1 cellular context compared by ENCODE assay signal in genomic region chr4:55546633-55547460, GRCh38.
TF ChIP-seq lines count a peak whose summit lies in the region.

A gene with protein sequence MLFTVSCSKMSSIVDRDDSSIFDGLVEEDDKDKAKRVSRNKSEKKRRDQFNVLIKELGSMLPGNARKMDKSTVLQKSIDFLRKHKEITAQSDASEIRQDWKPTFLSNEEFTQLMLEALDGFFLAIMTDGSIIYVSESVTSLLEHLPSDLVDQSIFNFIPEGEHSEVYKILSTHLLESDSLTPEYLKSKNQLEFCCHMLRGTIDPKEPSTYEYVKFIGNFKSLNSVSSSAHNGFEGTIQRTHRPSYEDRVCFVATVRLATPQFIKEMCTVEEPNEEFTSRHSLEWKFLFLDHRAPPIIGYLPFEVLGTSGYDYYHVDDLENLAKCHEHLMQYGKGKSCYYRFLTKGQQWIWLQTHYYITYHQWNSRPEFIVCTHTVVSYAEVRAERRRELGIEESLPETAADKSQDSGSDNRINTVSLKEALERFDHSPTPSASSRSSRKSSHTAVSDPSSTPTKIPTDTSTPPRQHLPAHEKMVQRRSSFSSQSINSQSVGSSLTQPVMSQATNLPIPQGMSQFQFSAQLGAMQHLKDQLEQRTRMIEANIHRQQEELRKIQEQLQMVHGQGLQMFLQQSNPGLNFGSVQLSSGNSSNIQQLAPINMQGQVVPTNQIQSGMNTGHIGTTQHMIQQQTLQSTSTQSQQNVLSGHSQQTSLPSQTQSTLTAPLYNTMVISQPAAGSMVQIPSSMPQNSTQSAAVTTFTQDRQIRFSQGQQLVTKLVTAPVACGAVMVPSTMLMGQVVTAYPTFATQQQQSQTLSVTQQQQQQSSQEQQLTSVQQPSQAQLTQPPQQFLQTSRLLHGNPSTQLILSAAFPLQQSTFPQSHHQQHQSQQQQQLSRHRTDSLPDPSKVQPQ (minus strand): TSS chr4:55546909. CDS start chr4:55482785, 64,124 bp downstream.

TF ChIP-seq in K562, 482 proteins besides CTCF, POLR2A, EP300 and RAD21 (continued from another document and continues in another):
- TF ChIP-seq, protein P1, sequence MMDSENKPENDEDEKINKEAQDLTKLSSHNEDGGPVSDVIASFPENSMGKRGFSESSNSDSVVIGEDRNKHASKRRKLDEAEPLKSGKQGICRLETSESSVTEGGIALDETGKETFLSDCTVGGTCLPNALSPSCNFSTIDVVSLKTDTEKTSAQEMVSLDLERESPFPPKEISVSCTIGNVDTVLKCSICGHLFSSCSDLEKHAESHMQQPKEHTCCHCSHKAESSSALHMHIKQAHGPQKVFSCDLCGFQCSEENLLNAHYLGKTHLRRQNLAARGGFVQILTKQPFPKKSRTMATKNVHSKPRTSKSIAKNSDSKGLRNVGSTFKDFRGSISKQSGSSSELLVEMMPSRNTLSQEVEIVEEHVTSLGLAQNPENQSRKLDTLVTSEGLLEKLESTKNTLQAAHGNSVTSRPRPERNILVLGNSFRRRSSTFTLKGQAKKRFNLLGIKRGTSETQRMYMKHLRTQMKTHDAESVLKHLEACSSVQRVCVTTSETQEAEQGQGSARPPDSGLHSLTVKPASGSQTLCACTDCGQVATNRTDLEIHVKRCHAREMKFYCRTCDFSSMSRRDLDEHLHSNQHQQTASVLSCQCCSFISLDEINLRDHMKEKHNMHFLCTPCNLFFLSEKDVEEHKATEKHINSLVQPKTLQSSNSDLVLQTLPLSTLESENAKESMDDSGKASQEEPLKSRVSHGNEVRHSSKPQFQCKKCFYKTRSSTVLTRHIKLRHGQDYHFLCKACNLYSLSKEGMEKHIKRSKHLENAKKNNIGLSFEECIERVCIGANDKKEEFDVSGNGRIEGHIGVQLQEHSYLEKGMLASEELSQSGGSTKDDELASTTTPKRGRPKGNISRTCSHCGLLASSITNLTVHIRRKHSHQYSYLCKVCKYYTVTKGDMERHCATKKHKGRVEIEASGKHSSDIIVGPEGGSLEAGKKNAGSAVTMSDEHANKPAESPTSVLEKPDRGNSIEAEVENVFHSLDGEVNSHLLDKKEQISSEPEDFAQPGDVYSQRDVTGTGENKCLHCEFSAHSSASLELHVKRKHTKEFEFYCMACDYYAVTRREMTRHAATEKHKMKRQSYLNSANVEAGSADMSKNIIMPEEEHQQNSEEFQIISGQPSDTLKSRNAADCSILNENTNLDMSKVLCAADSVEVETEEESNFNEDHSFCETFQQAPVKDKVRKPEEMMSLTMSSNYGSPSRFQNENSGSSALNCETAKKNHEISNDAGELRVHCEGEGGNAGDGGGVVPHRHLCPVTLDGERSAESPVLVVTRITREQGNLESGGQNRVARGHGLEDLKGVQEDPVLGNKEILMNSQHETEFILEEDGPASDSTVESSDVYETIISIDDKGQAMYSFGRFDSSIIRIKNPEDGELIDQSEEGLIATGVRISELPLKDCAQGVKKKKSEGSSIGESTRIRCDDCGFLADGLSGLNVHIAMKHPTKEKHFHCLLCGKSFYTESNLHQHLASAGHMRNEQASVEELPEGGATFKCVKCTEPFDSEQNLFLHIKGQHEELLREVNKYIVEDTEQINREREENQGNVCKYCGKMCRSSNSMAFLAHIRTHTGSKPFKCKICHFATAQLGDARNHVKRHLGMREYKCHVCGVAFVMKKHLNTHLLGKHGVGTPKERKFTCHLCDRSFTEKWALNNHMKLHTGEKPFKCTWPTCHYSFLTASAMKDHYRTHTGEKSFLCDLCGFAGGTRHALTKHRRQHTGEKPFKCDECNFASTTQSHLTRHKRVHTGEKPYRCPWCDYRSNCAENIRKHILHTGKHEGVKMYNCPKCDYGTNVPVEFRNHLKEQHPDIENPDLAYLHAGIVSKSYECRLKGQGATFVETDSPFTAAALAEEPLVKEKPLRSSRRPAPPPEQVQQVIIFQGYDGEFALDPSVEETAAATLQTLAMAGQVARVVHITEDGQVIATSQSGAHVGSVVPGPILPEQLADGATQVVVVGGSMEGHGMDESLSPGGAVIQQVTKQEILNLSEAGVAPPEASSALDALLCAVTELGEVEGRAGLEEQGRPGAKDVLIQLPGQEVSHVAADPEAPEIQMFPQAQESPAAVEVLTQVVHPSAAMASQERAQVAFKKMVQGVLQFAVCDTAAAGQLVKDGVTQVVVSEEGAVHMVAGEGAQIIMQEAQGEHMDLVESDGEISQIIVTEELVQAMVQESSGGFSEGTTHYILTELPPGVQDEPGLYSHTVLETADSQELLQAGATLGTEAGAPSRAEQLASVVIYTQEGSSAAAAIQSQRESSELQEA (IDR thresholded peaks at IDR 0.05; ENCODE audit: low read depth) = no peak
- no peak for TF ChIP-seq ZNF324 (CRISPR knock-in tag; IDR thresholded peaks at IDR 0.05)
- no peak for TF ChIP-seq PYGO2 (tag; IDR thresholded peaks at IDR 0.05)
- peak; percentile 95 for TF ChIP-seq FIP1L1 (IDR thresholded peaks at IDR 0.05; ENCODE audit: low read depth, low read length, poor library complexity, severe bottlenecking)
- no peak for TF ChIP-seq ZNF77 (CRISPR knock-in tag; IDR thresholded peaks at IDR 0.05)
- no peak for TF ChIP-seq RBM22 (IDR thresholded peaks at IDR 0.05; ENCODE audit: low read depth, low read length, poor library complexity, severe bottlenecking)
- TF ChIP-seq, protein P2, sequence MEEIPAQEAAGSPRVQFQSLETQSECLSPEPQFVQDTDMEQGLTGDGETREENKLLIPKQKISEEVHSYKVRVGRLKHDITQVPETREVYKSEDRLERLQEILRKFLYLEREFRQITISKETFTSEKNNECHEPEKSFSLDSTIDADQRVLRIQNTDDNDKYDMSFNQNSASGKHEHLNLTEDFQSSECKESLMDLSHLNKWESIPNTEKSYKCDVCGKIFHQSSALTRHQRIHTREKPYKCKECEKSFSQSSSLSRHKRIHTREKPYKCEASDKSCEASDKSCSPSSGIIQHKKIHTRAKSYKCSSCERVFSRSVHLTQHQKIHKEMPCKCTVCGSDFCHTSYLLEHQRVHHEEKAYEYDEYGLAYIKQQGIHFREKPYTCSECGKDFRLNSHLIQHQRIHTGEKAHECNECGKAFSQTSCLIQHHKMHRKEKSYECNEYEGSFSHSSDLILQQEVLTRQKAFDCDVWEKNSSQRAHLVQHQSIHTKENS (CRISPR knock-in tag; IDR thresholded peaks at IDR 0.05) = no peak
- TF ChIP-seq CHD7 (IDR thresholded peaks at IDR 0.05; ENCODE audit: low read depth, low read length) = no peak
- TF ChIP-seq YBX1 (IDR thresholded peaks at IDR 0.05) = no peak
- peak; percentile 66 for TF ChIP-seq HNRNPLL (IDR thresholded peaks at IDR 0.05; ENCODE audit: low read depth, low read length, poor library complexity, severe bottlenecking)
- TF ChIP-seq PHTF2 (CRISPR knock-in tag; IDR thresholded peaks at IDR 0.05) = no peak
- TF ChIP-seq ZNF384 (IDR thresholded peaks at IDR 0.05; ENCODE audit: low read depth, low read length) = no peak
- no peak for TF ChIP-seq HOXB6 (CRISPR knock-in tag; IDR thresholded peaks at IDR 0.05; ENCODE audit: borderline replicate concordance)
- TF ChIP-seq PPARD (CRISPR knock-in tag; IDR thresholded peaks at IDR 0.05) = no peak
- no peak; the same call in 1 of the 2 replicates for TF ChIP-seq CBX1 (IDR thresholded peaks at IDR 0.05; ENCODE audit: low read depth)
- no peak for TF ChIP-seq SMAD3 (CRISPR knock-in tag; conservative IDR thresholded peaks at IDR 0.05)
- 0 out of 2 replicates have a peak, but pooled peaks have one; percentile 19 for TF ChIP-seq RUNX1 (IDR thresholded peaks at IDR 0.05; ENCODE audit: low read depth)
- TF ChIP-seq, protein P3, sequence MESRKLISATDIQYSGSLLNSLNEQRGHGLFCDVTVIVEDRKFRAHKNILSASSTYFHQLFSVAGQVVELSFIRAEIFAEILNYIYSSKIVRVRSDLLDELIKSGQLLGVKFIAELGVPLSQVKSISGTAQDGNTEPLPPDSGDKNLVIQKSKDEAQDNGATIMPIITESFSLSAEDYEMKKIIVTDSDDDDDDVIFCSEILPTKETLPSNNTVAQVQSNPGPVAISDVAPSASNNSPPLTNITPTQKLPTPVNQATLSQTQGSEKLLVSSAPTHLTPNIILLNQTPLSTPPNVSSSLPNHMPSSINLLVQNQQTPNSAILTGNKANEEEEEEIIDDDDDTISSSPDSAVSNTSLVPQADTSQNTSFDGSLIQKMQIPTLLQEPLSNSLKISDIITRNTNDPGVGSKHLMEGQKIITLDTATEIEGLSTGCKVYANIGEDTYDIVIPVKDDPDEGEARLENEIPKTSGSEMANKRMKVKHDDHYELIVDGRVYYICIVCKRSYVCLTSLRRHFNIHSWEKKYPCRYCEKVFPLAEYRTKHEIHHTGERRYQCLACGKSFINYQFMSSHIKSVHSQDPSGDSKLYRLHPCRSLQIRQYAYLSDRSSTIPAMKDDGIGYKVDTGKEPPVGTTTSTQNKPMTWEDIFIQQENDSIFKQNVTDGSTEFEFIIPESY (CRISPR knock-in tag; IDR thresholded peaks at IDR 0.05) = no peak
- no peak for TF ChIP-seq PHB2 (IDR thresholded peaks at IDR 0.05; ENCODE audit: low read depth)
- TF ChIP-seq ZNF696 (CRISPR knock-in tag; conservative IDR thresholded peaks at IDR 0.05) = no peak
- TF ChIP-seq GTF2F1 (IDR thresholded peaks at IDR 0.05; ENCODE audit: low read depth, low read length) = no peak
- no peak for TF ChIP-seq ZNF12 (CRISPR knock-in tag; IDR thresholded peaks at IDR 0.05)
- no peak for TF ChIP-seq TRIM24 (IDR thresholded peaks at IDR 0.05)
- TF ChIP-seq TAL1 (IDR thresholded peaks at IDR 0.05) = no peak
- TF ChIP-seq SUPT5H (IDR thresholded peaks at IDR 0.05) = peak; percentile 70
- TF ChIP-seq POLR2B (IDR thresholded peaks at IDR 0.05; ENCODE audit: low read depth, partially characterized antibody) = peak; percentile 68
- TF ChIP-seq ZNF408 (CRISPR knock-in tag; IDR thresholded peaks at IDR 0.05; ENCODE audit: low read depth) = no peak
- no peak for TF ChIP-seq SRSF7 (optimal IDR thresholded peaks at IDR 0.05; ENCODE audit: low read depth, low read length)
- TF ChIP-seq SMARCA5 (IDR thresholded peaks at IDR 0.05) = no peak
- TF ChIP-seq NUFIP1 (IDR thresholded peaks at IDR 0.05; ENCODE audit: partially characterized antibody) = no peak
- TF ChIP-seq, protein P4, sequence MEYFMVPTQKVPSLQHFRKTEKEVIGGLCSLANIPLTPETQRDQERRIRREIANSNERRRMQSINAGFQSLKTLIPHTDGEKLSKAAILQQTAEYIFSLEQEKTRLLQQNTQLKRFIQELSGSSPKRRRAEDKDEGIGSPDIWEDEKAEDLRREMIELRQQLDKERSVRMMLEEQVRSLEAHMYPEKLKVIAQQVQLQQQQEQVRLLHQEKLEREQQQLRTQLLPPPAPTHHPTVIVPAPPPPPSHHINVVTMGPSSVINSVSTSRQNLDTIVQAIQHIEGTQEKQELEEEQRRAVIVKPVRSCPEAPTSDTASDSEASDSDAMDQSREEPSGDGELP (CRISPR knock-in tag; IDR thresholded peaks at IDR 0.05; ENCODE audit: borderline replicate concordance) = peak; percentile 68
- no peak for TF ChIP-seq MIER1 (IDR thresholded peaks at IDR 0.05; ENCODE audit: low read depth)
- TF ChIP-seq ZBED1 (IDR thresholded peaks at IDR 0.05) = no peak
